17 cellular contexts compared by ENCODE assay signal in the genomic region with DNA sequence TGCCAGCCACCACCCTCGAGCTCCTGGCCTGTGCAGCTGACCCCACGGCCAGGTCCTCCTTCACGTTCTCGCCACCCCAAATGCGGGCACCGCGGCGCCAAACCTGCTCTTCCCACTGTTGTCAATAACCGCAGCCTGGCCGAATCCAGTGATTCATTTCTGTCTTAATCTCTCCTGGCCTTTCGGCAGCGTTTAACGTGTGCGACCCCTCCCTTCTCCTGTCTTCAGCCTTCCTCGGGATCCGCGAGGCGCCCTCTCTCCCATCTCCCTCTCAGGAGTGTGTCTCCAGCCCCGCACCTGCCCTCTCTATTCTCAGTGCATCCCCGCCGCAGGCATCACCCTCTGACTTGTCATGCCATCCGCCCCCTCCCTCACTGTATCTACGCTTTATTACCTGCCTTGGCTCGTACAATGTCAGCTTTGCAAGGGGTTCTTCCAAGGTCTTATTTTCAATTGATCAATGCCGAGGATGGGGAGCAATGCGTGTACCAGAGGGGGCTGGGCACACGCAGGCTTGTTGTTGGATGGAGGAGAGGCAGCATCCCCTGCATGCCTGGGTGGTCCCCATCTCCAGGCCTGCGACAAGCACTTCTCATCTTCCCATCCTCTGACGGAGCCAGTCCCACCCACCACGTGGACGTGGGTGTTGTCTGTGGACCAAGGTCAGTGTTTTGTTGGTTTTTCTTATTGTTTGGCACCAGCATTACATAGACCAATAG.
A peak's percentile ranks its signal among the peaks of the same experiment; 100 is the strongest.
DNase-seq lines count a peak whose midpoint lies in the region; ATAC-seq and TF ChIP-seq lines count a peak whose summit lies in the region.
"Had no signal": no experiment of that assay in that cellular context is flagged by ENCODE, and none has a peak within 500 bp of the region (broad histone marks: within the 10 kb centered on the region; RNA-seq: fewer than 3 reads in every experiment).

No MANE protein-coding gene starts in this region.

- peak overlapping the region; percentile 14 for H3K9ac ChIP-seq in adipocyte (ENCODE audit: low read length)
- peak overlapping the region; percentile 61 for H3K9ac ChIP-seq in skeletal muscle satellite cell (ENCODE audit: low read depth, low read length)

- H3K9me3 Mint-ChIP-seq in GM23338: peaks cover 17% of the 10 kb centered on the region
- H3K9me3 Mint-ChIP-seq: activated T-cell treated with anti-CD3 and anti-CD28 coated beads, Interleukin-2, amount 50 U/mL, for 72 hours; memory B cell had no signal

- intact Hi-C loops in spleen (cut with DNase I; ENCODE audit: low total_unique reads): no loop called here

- peaks cover 5% of the 10 kb centered on the region for H3K27me3 Mint-ChIP-seq in GM23338 (ENCODE audit: insufficient read depth, low read depth, poor library complexity)

- no peaks in the 10 kb centered on the region for H3K79me2 ChIP-seq in GM23338 (replicated peaks; ENCODE audit: insufficient read depth)

- H4K20me1 ChIP-seq in GM23338 (replicated peaks; ENCODE audit: insufficient read depth): no peaks in the 10 kb centered on the region

- no peaks in the 10 kb centered on the region for H3K9me2 ChIP-seq in GM23338 (ENCODE audit: insufficient read depth)

- no peak for TF ChIP-seq CTCF in GM23338 (conservative IDR thresholded peaks at IDR 0.05; ENCODE audit: low read depth in 2 of 2)
- TF ChIP-seq CTCF in foreskin fibroblast (IDR thresholded peaks at IDR 0.05; ENCODE audit: low read depth, low read length): no peak
- no peak for TF ChIP-seq CTCF in spleen (IDR thresholded peaks at IDR 0.05 in 8 of 11, conservative IDR thresholded peaks at IDR 0.05 in 3 of 11)

- 0 out of 2 replicates have a peak overlapping the region, but pooled peaks have one; percentile 31 for H3K27ac Mint-ChIP-seq in GM23338
- H3K27ac Mint-ChIP-seq: activated T-cell treated with anti-CD3 and anti-CD28 coated beads, Interleukin-2, amount 50 U/mL, for 72 hours; memory B cell had no signal

- no peaks in the 10 kb centered on the region for H3K36me3 ChIP-seq in GM23338 (ENCODE audit: insufficient read depth)
- H3K36me3 ChIP-seq in adipocyte (ENCODE audit: control insufficient read depth, insufficient read depth, low read length, severe bottlenecking): no peaks in the 10 kb centered on the region
- no peaks in the 10 kb centered on the region for H3K36me3 ChIP-seq in skeletal muscle satellite cell (ENCODE audit: insufficient read depth, low read length)
- H3K36me3 ChIP-seq in spleen: no peaks in the 10 kb centered on the region
- H3K36me3 ChIP-seq: ovary had no signal

- peaks cover 2% of the 10 kb centered on the region; the same call in 1 of the 3 replicates for H3K4me1 Mint-ChIP-seq in GM23338
- H3K4me1 Mint-ChIP-seq: memory B cell had no signal

- no peak overlapping the region for H3K4me3 Mint-ChIP-seq in GM23338
- H3K4me3 Mint-ChIP-seq: activated T-cell treated with anti-CD3 and anti-CD28 coated beads, Interleukin-2, amount 50 U/mL, for 72 hours; CD14-positive monocyte; memory B cell had no signal

- no peaks in the 10 kb centered on the region for H3K27me3 ChIP-seq in GM23338 (ENCODE audit: insufficient read depth)
- H3K27me3 ChIP-seq in adipocyte (replicated peaks; ENCODE audit: control insufficient read depth, insufficient read depth, low read length): no peaks in the 10 kb centered on the region
- no peaks in the 10 kb centered on the region for H3K27me3 ChIP-seq in skeletal muscle satellite cell (ENCODE audit: control insufficient read depth, insufficient read depth, low read length)
- peaks cover 0 to 14% (median 0%) of the 10 kb centered on the region in 7 donors for H3K27me3 ChIP-seq in spleen (replicated peaks in 1 of 7)
- H3K27me3 ChIP-seq: ovary had no signal

- no peak overlapping the region for H3K4me3 ChIP-seq in GM23338
- peak overlapping the region; percentile 47 for H3K4me3 ChIP-seq in adipocyte (ENCODE audit: low read length)
- peak overlapping the region; percentile 13 to 28 for H3K4me3 ChIP-seq in foreskin fibroblast (ENCODE audit: low read depth in 1 of 2, low read length in 2 of 2)
- H3K4me3 ChIP-seq in skeletal muscle satellite cell (ENCODE audit: low read length): peak overlapping the region; percentile 40
- H3K4me3 ChIP-seq in spleen: no peak overlapping the region
- H3K4me3 ChIP-seq: ovary had no signal

- H3K9me3 ChIP-seq in adipocyte (ENCODE audit: control insufficient read depth, low read length) (no peaks in the 10 kb centered on the region), skeletal muscle satellite cell (replicated peaks; ENCODE audit: low read length) (no peaks in the 10 kb centered on the region), spleen (no peaks in the 10 kb centered on the region)
- H3K9me3 ChIP-seq: ovary had no signal

- H3F3A ChIP-seq in GM23338 (replicated peaks; ENCODE audit: low read depth): no peaks in the 10 kb centered on the region

- H2AFZ ChIP-seq in GM23338: no peak overlapping the region

- 87 to 93% (median 90%) methylated on average over 31 of the region's 31 CpGs for WGBS in spleen, 5 donors

- H3K27ac ChIP-seq in GM23338 (ENCODE audit: low read depth): no peak overlapping the region
- no peak overlapping the region for H3K27ac ChIP-seq in spleen

- no peak for DNase-seq in GM23338 (ENCODE audit: low spot score)
- no peak for DNase-seq in adipocyte (ENCODE audit: low read depth)
- DNase-seq in foreskin fibroblast: no peak
- DNase-seq in NCI-H2227 (lab: John Stamatoyannopoulos, UW; ENCODE audit: unreplicated experiment): no peak
- DNase-seq in stimulated activated CD4-positive, alpha-beta T cell treated with anti-CD3 and anti-CD28 coated beads, Interleukin-2, amount 100 ng/mL, for 24 hours: no peak
- DNase-seq in spleen: no peak
- no peak for DNase-seq in NCI-H524 (lab: John Stamatoyannopoulos, UW)
- DNase-seq: activated CD4-positive, alpha-beta T cell treated with anti-CD3 and anti-CD28 coated beads, Interleukin-2, amount 50 U/mL, for 1 hour; activated T-cell treated with anti-CD3 and anti-CD28 coated beads, Interleukin-2, amount 50 U/mL, for 72 hours; cortex of kidney; NCI-H2171 treated with DMSO at 0.1 percent for 48 hours; SHP77 treated with DMSO at 0.1 percent for 48 hours; stimulated activated CD4-positive, alpha-beta T cell treated with anti-CD3 and anti-CD28 coated beads, Interleukin-12 subunit alpha, Interleukin-12 subunit beta, amount 100 ng/mL, for 4 hours had no signal

- peaks cover 12% of the 10 kb centered on the region for H3K36me3 Mint-ChIP-seq in GM23338 (ENCODE audit: low read depth)
- H3K36me3 Mint-ChIP-seq: CD14-positive monocyte, memory B cell had no signal

- ATAC-seq in GM23338: no peak

- H3K4me1 ChIP-seq in GM23338 (ENCODE audit: insufficient read depth): no peaks in the 10 kb centered on the region
- H3K4me1 ChIP-seq in adipocyte (ENCODE audit: control insufficient read depth, insufficient read depth, low read length): peaks cover 33% of the 10 kb centered on the region
- peaks cover 46% of the 10 kb centered on the region for H3K4me1 ChIP-seq in skeletal muscle satellite cell (ENCODE audit: control insufficient read depth, insufficient read depth, low read length)
- H3K4me1 ChIP-seq in spleen: peaks cover 0 to 11% (median 0%) of the 10 kb centered on the region in 6 donors

- H3K4me2 ChIP-seq in GM23338: no peak overlapping the region
- peak overlapping the region; percentile 46 for H3K4me2 ChIP-seq in skeletal muscle satellite cell (ENCODE audit: low read length)

- no peak for TF ChIP-seq POLR2A in spleen (IDR thresholded peaks at IDR 0.05)

TF ChIP-seq in GM23338, 12 proteins besides CTCF, POLR2A, EP300 and RAD21 (continues in another document):
- TF ChIP-seq ZNF114 (CRISPR knock-in tag; IDR thresholded peaks at IDR 0.05): no peak

Comparison
In these comparisons a context has a peak if more than half of its experiments do, and no peak if none do; other contexts are left out.
1. H3K4me3 ChIP-seq: peak in adipocyte (single experiment), foreskin fibroblast (2 of 2) and skeletal muscle satellite cell (single experiment); none in GM23338 (single experiment) and spleen (0 of 8).